6 cellular contexts compared by ENCODE assay signal in the genomic region with DNA sequence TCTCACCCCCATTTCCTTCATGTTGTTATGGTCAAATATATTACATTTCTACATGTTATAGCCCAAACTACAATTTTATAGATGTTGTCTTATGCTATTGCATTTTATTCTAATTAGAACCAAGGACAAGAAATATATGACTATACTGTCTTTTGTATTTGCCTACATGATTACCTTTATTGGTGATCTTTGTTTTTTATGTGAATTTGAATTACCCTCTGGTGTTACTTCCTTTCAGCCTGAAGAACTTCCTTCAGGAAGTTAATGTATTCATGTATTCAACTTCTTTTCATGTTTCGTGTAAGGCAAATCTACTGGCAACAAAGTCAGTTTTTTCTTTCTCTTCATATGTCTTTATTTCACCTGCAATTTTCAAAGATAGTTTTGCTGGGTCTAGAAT. TPM values are rescaled to one million over a fixed set of nuclear protein-coding genes. Genes with fewer than 3 reads are reported as not detected.
"Had no signal": no experiment of that assay in that cellular context is flagged by ENCODE, and none has a peak within 500 bp of the region (broad histone marks: within the 10 kb centered on the region; RNA-seq: fewer than 3 reads in every experiment).

No MANE protein-coding gene starts in this region.

- H3K4me3 ChIP-seq: GM23338 had no signal

- ATAC-seq: GM23338, HepG2 had no signal

- DNase-seq: H9 had no signal

- FAIRE-seq: H1, H54, HepG2 had no signal

- H3K4me2 ChIP-seq: GM23338 had no signal

- H2AFZ ChIP-seq: GM23338 had no signal

RNA-seq across cellular contexts. Expression of a gene that starts 11.9 kb away (rescaled TPM):
- total RNA-seq: GM23338, HepG2, HT-29 had no signal

RNA-seq across cellular contexts. Expression of a gene that starts 20.8 kb away (rescaled TPM):
- total RNA-seq: GM23338, H1, H9, HepG2, HT-29 had no signal
